ENCODE assay signal across 17 cellular contexts in genomic region chr1:202227273-202227672, GRCh38. TPM values are rescaled to one million over a fixed set of nuclear protein-coding genes. Genes with fewer than 3 reads are reported as not detected.
"Had no signal": no experiment of that assay in that cellular context is flagged by ENCODE, and none has a peak within 500 bp of the region (broad histone marks: within the 10 kb centered on the region; RNA-seq: fewer than 3 reads in every experiment).

No MANE protein-coding gene starts in this region.

- H3K27ac ChIP-seq: heart left ventricle, psoas muscle, sigmoid colon, testis had no signal

- DNase-seq: activated CD4-positive, alpha-beta T cell treated with anti-CD3 and anti-CD28 coated beads, Interleukin-2, amount 50 U/mL, for 48 hours; activated CD4-positive, CD25-positive, alpha-beta regulatory T cell; activated naive CD8-positive, alpha-beta T cell treated with anti-CD3 and anti-CD28 coated beads for 36 hours; colonic mucosa; heart left ventricle; psoas muscle; sigmoid colon; stimulated activated naive CD4-positive, alpha-beta T cell treated with Interleukin-2 at 50 U/mL for 16 hours; testis had no signal

- H3K4me1 ChIP-seq: psoas muscle had no signal

- H3K4me3 Mint-ChIP-seq: activated naive CD8-positive, alpha-beta T cell treated with anti-CD3 and anti-CD28 coated beads for 36 hours; memory B cell; T-helper 1 cell treated with Interleukin-12 subunit alpha and Interleukin-12 subunit beta and Interleukin-4 antibody, amounts not matched to agents 30 μg/mL and 1 μg/mL, for 36 hours had no signal

- H3K9me3 ChIP-seq: colonic mucosa, heart left ventricle, psoas muscle, sigmoid colon, testis had no signal

- H3K4me3 ChIP-seq: colonic mucosa, heart left ventricle, psoas muscle, sigmoid colon, testis had no signal

- H3K36me3 ChIP-seq: colonic mucosa, heart left ventricle, sigmoid colon had no signal

- H3K27ac Mint-ChIP-seq: activated naive CD8-positive, alpha-beta T cell treated with anti-CD3 and anti-CD28 coated beads for 36 hours; memory B cell; T-helper 1 cell treated with Interleukin-12 subunit alpha and Interleukin-12 subunit beta and Interleukin-4 antibody, amounts not matched to agents 30 μg/mL and 1 μg/mL, for 36 hours had no signal

- ATAC-seq: heart left ventricle, left lobe of liver, psoas muscle, SK-N-SH treated with all-trans-retinoic acid at 6 μM for 48 hours had no signal

- H3K36me3 Mint-ChIP-seq: activated naive CD8-positive, alpha-beta T cell treated with anti-CD3 and anti-CD28 coated beads for 36 hours; memory B cell had no signal

- H3K9me3 Mint-ChIP-seq: activated naive CD8-positive, alpha-beta T cell treated with anti-CD3 and anti-CD28 coated beads for 36 hours; memory B cell; T-helper 1 cell treated with Interleukin-12 subunit alpha and Interleukin-12 subunit beta and Interleukin-4 antibody, amounts not matched to agents 30 μg/mL and 1 μg/mL, for 36 hours had no signal

- H3K27me3 Mint-ChIP-seq: activated naive CD8-positive, alpha-beta T cell treated with anti-CD3 and anti-CD28 coated beads for 36 hours; memory B cell had no signal

- H3K27me3 ChIP-seq: colonic mucosa, testis had no signal

RNA-seq across cellular contexts. Expression of gene LGR6, which starts 33.7 kb away (rescaled TPM):
- total RNA-seq: endothelial cell of umbilical vein, fibroblast of lung, osteoblast had no signal
- polyA plus RNA-seq: endothelial cell of umbilical vein, neural cell had no signal
